21 cellular contexts compared by ENCODE assay signal in genomic region chr3:55742027-55742710, GRCh38.
A peak's percentile ranks its signal among the peaks of the same experiment; 100 is the strongest.
DNase-seq lines count a peak whose midpoint lies in the region; ATAC-seq and TF ChIP-seq lines count a peak whose summit lies in the region.
"Had no signal": no experiment of that assay in that cellular context is flagged by ENCODE, and none has a peak within 500 bp of the region (broad histone marks: within the 10 kb centered on the region; RNA-seq: fewer than 3 reads in every experiment).

No MANE protein-coding gene starts in this region.

- H3K27me3 ChIP-seq in Karpas-422 (ENCODE audit: low read length) (no peaks in the 10 kb centered on the region), MG63 (no peaks in the 10 kb centered on the region)
- H3K27me3 ChIP-seq: SJCRH30 had no signal

- H3K36me3 Mint-ChIP-seq in nephron progenitor cell (ENCODE audit: low read depth), result peaks cover 14% of the 10 kb centered on the region
- H3K36me3 Mint-ChIP-seq in stimulated activated naive B cell treated with anti-CD40 and anti-IgM and Interleukin-4, amounts not matched to agents 10 μg/mL and 1 μg/mL and 100 μg/mL, for 72 hours, result no peaks in the 10 kb centered on the region
- H3K36me3 Mint-ChIP-seq: CD8-positive, alpha-beta memory T cell had no signal

- CTCF ChIA-PET in OCI-LY7 (lab: Charles Lee; ENCODE audit: unreplicated experiment), result no interaction called here

- H3K4me3 ChIP-seq in Karpas-422 (ENCODE audit: low read length) (peak overlapping the region; percentile 29), OCI-LY7 (ENCODE audit: low read depth, low read length, poor library complexity, severe bottlenecking) (no peak overlapping the region), MG63 (no peak overlapping the region)
- H3K4me3 ChIP-seq: SJCRH30 had no signal

- no peak overlapping the region for H3K4me3 Mint-ChIP-seq in nephron progenitor cell
- H3K4me3 Mint-ChIP-seq in stimulated activated naive B cell treated with anti-CD40 and anti-IgM and Interleukin-4, amounts not matched to agents 10 μg/mL and 1 μg/mL and 100 μg/mL, for 72 hours, result no peak overlapping the region
- H3K4me3 Mint-ChIP-seq: CD8-positive, alpha-beta memory T cell; H9 had no signal

- H3K79me2 ChIP-seq in Karpas-422 (ENCODE audit: low read length) (no peaks in the 10 kb centered on the region), OCI-LY7 (ENCODE audit: insufficient read depth, low read depth, low read length) (no peaks in the 10 kb centered on the region)

- H3K27me3 Mint-ChIP-seq in nephron progenitor cell (ENCODE audit: low read depth, poor library complexity), result no peaks in the 10 kb centered on the region
- H3K27me3 Mint-ChIP-seq in stimulated activated naive B cell treated with anti-CD40 and anti-IgM and Interleukin-4, amounts not matched to agents 10 μg/mL and 1 μg/mL and 100 μg/mL, for 72 hours, result no peaks in the 10 kb centered on the region

- 0 out of 2 replicates have a peak overlapping the region, but pooled peaks have one; percentile 58 for H2AFZ ChIP-seq in Karpas-422 (ENCODE audit: low read length)
- peak overlapping the region; percentile 11; the same call in 1 of the 2 replicates for H2AFZ ChIP-seq in OCI-LY7 (ENCODE audit: low read length)

- H3K9me3 ChIP-seq in Karpas-422 (ENCODE audit: low read length), result no peaks in the 10 kb centered on the region
- H3K9me3 ChIP-seq in OCI-LY7 (ENCODE audit: low read length), result peaks cover 26% of the 10 kb centered on the region; the same call in 1 of the 2 replicates
- H3K9me3 ChIP-seq in MG63, result no peaks in the 10 kb centered on the region
- H3K9me3 ChIP-seq: SJCRH30 had no signal

- intact Hi-C loops in OCI-LY7 (cut with micrococcal nuclease; ENCODE audit: unreplicated experiment), result no loop called here

- DNase-seq in NCI-H2227 (lab: John Stamatoyannopoulos, UW; ENCODE audit: unreplicated experiment), result peak; percentile 36
- DNase-seq in NCI-H2227 treated with DMSO at 0.1 percent for 48 hours (lab: John Stamatoyannopoulos, UW), result no peak
- no peak for DNase-seq in Karpas-422
- DNase-seq in OCI-LY7 (ENCODE audit: low spot score), result no peak
- DNase-seq in nephron progenitor cell, result no peak
- DNase-seq in stimulated activated naive B cell treated with anti-CD40 and anti-IgM and Interleukin-4, amounts not matched to agents 10 μg/mL and 1 μg/mL and 100 μg/mL, for 72 hours, result no peak
- DNase-seq in MG63, result no peak
- DNase-seq: Calu3; CD8-positive, alpha-beta memory T cell; DMS153; H9; KG1; NCI-H2029 treated with DMSO at 0.1 percent for 48 hours; NCI-H2171; NCI-H774; OCI-M1; SJCRH30; T-helper 1 cell had no signal

- TF ChIP-seq CTCF in OCI-LY7 (conservative IDR thresholded peaks at IDR 0.05; ENCODE audit: low read length), result no peak
- TF ChIP-seq CTCF in nephron progenitor cell (IDR thresholded peaks at IDR 0.05), result no peak

- BruUV-seq in OCI-LY7 (replicated peaks; lab: Mats Ljungman, UMichigan), result no TSS peak

- H3K9ac ChIP-seq in Karpas-422 (ENCODE audit: low read length), result peak overlapping the region; percentile 66

- H3K4me1 ChIP-seq in Karpas-422 (ENCODE audit: low read length) (peaks cover 53% of the 10 kb centered on the region), OCI-LY7 (ENCODE audit: insufficient read depth, low read length, poor library complexity, severe bottlenecking) (peaks cover 11% of the 10 kb centered on the region)
- H3K4me1 ChIP-seq: SJCRH30 had no signal

- POLR2A ChIA-PET in OCI-LY7 (lab: Charles Lee), result interaction anchor here (0.8 to 2.9 kb wide), 9 partner anchors 11 to 238 kb away, joined by 3 to 18 read pairs (median 4); no protein-coding TSS in a partner anchor

- no peaks in the 10 kb centered on the region for H4K20me1 ChIP-seq in Karpas-422 (ENCODE audit: insufficient read depth, low read depth, low read length)
- H4K20me1 ChIP-seq in OCI-LY7 (ENCODE audit: insufficient read depth, low read length), result no peaks in the 10 kb centered on the region

- H3K4me2 ChIP-seq in Karpas-422 (ENCODE audit: low read depth, low read length, poor library complexity, severe bottlenecking) (peak overlapping the region; percentile 44), OCI-LY7 (ENCODE audit: low read length) (no peak overlapping the region)

- H3K9me2 ChIP-seq in Karpas-422 (replicated peaks; ENCODE audit: insufficient read depth, low read length) (no peaks in the 10 kb centered on the region), OCI-LY7 (ENCODE audit: insufficient read depth, low read length) (no peaks in the 10 kb centered on the region)

- peak overlapping the region; percentile 12 for H3K27ac Mint-ChIP-seq in nephron progenitor cell
- H3K27ac Mint-ChIP-seq in stimulated activated naive B cell treated with anti-CD40 and anti-IgM and Interleukin-4, amounts not matched to agents 10 μg/mL and 1 μg/mL and 100 μg/mL, for 72 hours, result no peak overlapping the region
- H3K27ac Mint-ChIP-seq: CD8-positive, alpha-beta memory T cell; H9 had no signal

- no peak for ATAC-seq in stimulated activated naive B cell treated with anti-CD40 and anti-IgM and Interleukin-4, amounts not matched to agents 10 μg/mL and 1 μg/mL and 100 μg/mL, for 72 hours (replicated peaks)
- ATAC-seq in HG03175 (IDR thresholded peaks at IDR 0.05; ENCODE audit: unreplicated experiment), result no peak

- H3K9me3 Mint-ChIP-seq in nephron progenitor cell, result peaks cover 19% of the 10 kb centered on the region
- peaks cover 0 to 4% of the 10 kb centered on the region in 2 donors for H3K9me3 Mint-ChIP-seq in stimulated activated naive B cell treated with anti-CD40 and anti-IgM and Interleukin-4, amounts not matched to agents 10 μg/mL and 1 μg/mL and 100 μg/mL, for 72 hours

- H3K27ac ChIP-seq in Karpas-422 (ENCODE audit: low read length) (peak overlapping the region; percentile 92), OCI-LY7 (ENCODE audit: low read depth, low read length, poor library complexity, severe bottlenecking) (no peak overlapping the region)
- H3K27ac ChIP-seq: C4-2B, HL-60, SJCRH30 had no signal

- peaks cover 25% of the 10 kb centered on the region for H3K4me1 Mint-ChIP-seq in nephron progenitor cell
- H3K4me1 Mint-ChIP-seq in stimulated activated naive B cell treated with anti-CD40 and anti-IgM and Interleukin-4, amounts not matched to agents 10 μg/mL and 1 μg/mL and 100 μg/mL, for 72 hours, result no peaks in the 10 kb centered on the region
- H3K4me1 Mint-ChIP-seq: CD8-positive, alpha-beta memory T cell had no signal

- H3K36me3 ChIP-seq in Karpas-422 (ENCODE audit: insufficient read depth, low read length), result no peaks in the 10 kb centered on the region; the same call in 1 of the 2 replicates
- no peaks in the 10 kb centered on the region; the same call in 1 of the 2 replicates for H3K36me3 ChIP-seq in OCI-LY7 (ENCODE audit: insufficient read depth, low read length)
- no peaks in the 10 kb centered on the region for H3K36me3 ChIP-seq in MG63
- H3K36me3 ChIP-seq: SJCRH30 had no signal
